Comparison of ENCODE assay signal across 1 cellular context in genomic region chr5:115885208-115885607, GRCh38.
TF ChIP-seq lines count a peak whose summit lies in the region.
"Not testable (repeated sequence)": the region's sequence is repeated elsewhere in the genome, so short reads cannot be mapped to it uniquely, and the experiment has no call there.

No MANE protein-coding gene starts in this region.

TF ChIP-seq in HepG2, 621 proteins besides CTCF, POLR2A, EP300 and RAD21:
- TF ChIP-seq MIXL1 (CRISPR knock-in tag; IDR thresholded peaks at IDR 0.05) (0 out of 2 replicates have a peak, but pooled peaks have one; percentile 34), SALL1 (CRISPR knock-in tag; IDR thresholded peaks at IDR 0.05) (peak; percentile 62), FOXO1 (CRISPR knock-in tag; IDR thresholded peaks at IDR 0.05) (0 out of 2 replicates have a peak, but pooled peaks have one; percentile 21), ZMYM4 (CRISPR knock-in tag; IDR thresholded peaks at IDR 0.05) (peak; percentile 91), PHF21A (CRISPR knock-in tag; IDR thresholded peaks at IDR 0.05) (peak; percentile 47; the same call in 1 of the 2 replicates), ZNF292 (CRISPR knock-in tag; IDR thresholded peaks at IDR 0.05; ENCODE audit: borderline replicate concordance, low read depth) (peak; percentile 17; the same call in 1 of the 2 replicates), TARDBP (CRISPR knock-in tag; IDR thresholded peaks at IDR 0.05) (peak; percentile 47; the same call in 1 of the 2 replicates), PITX1 (CRISPR knock-in tag; IDR thresholded peaks at IDR 0.05) (0 out of 2 replicates have a peak, but pooled peaks have one; percentile 36), HNF4A (CRISPR knock-in tag; IDR thresholded peaks at IDR 0.05) (peak; percentile 93), LCORL (CRISPR knock-in tag; IDR thresholded peaks at IDR 0.05) (peak; percentile 47; the same call in 1 of the 2 replicates), POGZ (CRISPR knock-in tag; IDR thresholded peaks at IDR 0.05) (peak; percentile 81), ZNF652 (CRISPR knock-in tag; IDR thresholded peaks at IDR 0.05; ENCODE audit: borderline replicate concordance, low read depth) (0 out of 2 replicates have a peak, but pooled peaks have one; percentile 7), ZNF644 (CRISPR knock-in tag; IDR thresholded peaks at IDR 0.05; ENCODE audit: low read depth) (peak; percentile 97), GATAD2A (CRISPR knock-in tag; IDR thresholded peaks at IDR 0.05) (peak; percentile 24; the same call in 1 of the 2 replicates), SOX5 (CRISPR knock-in tag; IDR thresholded peaks at IDR 0.05; ENCODE audit: borderline replicate concordance) (peak; percentile 15; the same call in 1 of the 2 replicates), HOXA3 (CRISPR knock-in tag; IDR thresholded peaks at IDR 0.05) (peak; percentile 40; the same call in 1 of the 2 replicates), NCOA2 (CRISPR knock-in tag; IDR thresholded peaks at IDR 0.05) (0 out of 2 replicates have a peak, but pooled peaks have one; percentile 16), KAT8 (CRISPR knock-in tag; IDR thresholded peaks at IDR 0.05) (peak; percentile 20; the same call in 1 of the 2 replicates), HDAC2 (CRISPR knock-in tag; IDR thresholded peaks at IDR 0.05) (peak; percentile 38; the same call in 1 of the 2 replicates), NCOR1 (IDR thresholded peaks at IDR 0.05; ENCODE audit: borderline replicate concordance, low read length) (peak; percentile 38; the same call in 1 of the 2 replicates), KMT2A (CRISPR knock-in tag; IDR thresholded peaks at IDR 0.05) (peak; percentile 27; the same call in 1 of the 2 replicates), HNF4G (IDR thresholded peaks at IDR 0.05; ENCODE audit: borderline replicate concordance, low read depth, low read length) (peak; percentile 85)
- TF ChIP-seq, protein P1, sequence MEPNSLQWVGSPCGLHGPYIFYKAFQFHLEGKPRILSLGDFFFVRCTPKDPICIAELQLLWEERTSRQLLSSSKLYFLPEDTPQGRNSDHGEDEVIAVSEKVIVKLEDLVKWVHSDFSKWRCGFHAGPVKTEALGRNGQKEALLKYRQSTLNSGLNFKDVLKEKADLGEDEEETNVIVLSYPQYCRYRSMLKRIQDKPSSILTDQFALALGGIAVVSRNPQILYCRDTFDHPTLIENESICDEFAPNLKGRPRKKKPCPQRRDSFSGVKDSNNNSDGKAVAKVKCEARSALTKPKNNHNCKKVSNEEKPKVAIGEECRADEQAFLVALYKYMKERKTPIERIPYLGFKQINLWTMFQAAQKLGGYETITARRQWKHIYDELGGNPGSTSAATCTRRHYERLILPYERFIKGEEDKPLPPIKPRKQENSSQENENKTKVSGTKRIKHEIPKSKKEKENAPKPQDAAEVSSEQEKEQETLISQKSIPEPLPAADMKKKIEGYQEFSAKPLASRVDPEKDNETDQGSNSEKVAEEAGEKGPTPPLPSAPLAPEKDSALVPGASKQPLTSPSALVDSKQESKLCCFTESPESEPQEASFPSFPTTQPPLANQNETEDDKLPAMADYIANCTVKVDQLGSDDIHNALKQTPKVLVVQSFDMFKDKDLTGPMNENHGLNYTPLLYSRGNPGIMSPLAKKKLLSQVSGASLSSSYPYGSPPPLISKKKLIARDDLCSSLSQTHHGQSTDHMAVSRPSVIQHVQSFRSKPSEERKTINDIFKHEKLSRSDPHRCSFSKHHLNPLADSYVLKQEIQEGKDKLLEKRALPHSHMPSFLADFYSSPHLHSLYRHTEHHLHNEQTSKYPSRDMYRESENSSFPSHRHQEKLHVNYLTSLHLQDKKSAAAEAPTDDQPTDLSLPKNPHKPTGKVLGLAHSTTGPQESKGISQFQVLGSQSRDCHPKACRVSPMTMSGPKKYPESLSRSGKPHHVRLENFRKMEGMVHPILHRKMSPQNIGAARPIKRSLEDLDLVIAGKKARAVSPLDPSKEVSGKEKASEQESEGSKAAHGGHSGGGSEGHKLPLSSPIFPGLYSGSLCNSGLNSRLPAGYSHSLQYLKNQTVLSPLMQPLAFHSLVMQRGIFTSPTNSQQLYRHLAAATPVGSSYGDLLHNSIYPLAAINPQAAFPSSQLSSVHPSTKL (CRISPR knock-in tag; IDR thresholded peaks at IDR 0.05), result peak; percentile 34; the same call in 1 of the 2 replicates
- TF ChIP-seq, protein P2, sequence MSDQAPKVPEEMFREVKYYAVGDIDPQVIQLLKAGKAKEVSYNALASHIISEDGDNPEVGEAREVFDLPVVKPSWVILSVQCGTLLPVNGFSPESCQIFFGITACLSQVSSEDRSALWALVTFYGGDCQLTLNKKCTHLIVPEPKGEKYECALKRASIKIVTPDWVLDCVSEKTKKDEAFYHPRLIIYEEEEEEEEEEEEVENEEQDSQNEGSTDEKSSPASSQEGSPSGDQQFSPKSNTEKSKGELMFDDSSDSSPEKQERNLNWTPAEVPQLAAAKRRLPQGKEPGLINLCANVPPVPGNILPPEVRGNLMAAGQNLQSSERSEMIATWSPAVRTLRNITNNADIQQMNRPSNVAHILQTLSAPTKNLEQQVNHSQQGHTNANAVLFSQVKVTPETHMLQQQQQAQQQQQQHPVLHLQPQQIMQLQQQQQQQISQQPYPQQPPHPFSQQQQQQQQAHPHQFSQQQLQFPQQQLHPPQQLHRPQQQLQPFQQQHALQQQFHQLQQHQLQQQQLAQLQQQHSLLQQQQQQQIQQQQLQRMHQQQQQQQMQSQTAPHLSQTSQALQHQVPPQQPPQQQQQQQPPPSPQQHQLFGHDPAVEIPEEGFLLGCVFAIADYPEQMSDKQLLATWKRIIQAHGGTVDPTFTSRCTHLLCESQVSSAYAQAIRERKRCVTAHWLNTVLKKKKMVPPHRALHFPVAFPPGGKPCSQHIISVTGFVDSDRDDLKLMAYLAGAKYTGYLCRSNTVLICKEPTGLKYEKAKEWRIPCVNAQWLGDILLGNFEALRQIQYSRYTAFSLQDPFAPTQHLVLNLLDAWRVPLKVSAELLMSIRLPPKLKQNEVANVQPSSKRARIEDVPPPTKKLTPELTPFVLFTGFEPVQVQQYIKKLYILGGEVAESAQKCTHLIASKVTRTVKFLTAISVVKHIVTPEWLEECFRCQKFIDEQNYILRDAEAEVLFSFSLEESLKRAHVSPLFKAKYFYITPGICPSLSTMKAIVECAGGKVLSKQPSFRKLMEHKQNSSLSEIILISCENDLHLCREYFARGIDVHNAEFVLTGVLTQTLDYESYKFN (CRISPR knock-in tag; conservative IDR thresholded peaks at IDR 0.05), result peak; percentile 67
- not testable (repeated sequence) for TF ChIP-seq LCORL (IDR thresholded peaks at IDR 0.05); HNF4G (CRISPR knock-in tag; IDR thresholded peaks at IDR 0.05; ENCODE audit: borderline replicate concordance, low read depth)
- TF ChIP-seq, protein P3, sequence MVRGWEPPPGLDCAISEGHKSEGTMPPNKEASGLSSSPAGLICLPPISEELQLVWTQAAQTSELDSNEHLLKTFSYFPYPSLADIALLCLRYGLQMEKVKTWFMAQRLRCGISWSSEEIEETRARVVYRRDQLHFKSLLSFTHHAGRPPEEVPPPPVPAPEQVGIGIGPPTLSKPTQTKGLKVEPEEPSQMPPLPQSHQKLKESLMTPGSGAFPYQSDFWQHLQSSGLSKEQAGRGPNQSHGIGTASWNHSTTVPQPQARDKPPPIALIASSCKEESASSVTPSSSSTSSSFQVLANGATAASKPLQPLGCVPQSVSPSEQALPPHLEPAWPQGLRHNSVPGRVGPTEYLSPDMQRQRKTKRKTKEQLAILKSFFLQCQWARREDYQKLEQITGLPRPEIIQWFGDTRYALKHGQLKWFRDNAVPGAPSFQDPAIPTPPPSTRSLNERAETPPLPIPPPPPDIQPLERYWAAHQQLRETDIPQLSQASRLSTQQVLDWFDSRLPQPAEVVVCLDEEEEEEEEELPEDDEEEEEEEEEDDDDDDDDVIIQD (CRISPR knock-in tag; IDR thresholded peaks at IDR 0.05; ENCODE audit: low read depth), result peak; percentile 80
